ENCODE assay signal across 8 cellular contexts in the genomic region with DNA sequence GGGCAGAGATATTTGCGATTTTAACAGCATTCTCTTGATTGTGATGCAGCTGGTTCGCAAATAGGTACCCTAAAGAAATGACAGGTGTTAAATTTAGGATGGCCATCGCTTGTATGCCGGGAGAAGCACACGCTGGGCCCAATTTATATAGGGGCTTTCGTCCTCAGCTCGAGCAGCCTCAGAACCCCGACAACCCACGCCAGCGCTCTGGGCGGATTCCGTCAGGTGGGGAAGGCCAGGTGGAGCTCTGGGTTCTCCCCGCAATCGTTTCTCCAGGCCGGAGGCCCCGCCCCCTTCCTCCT. TPM values are rescaled to one million over a fixed set of nuclear protein-coding genes. Genes with fewer than 3 reads are reported as not detected.
DNase-seq lines count a peak whose midpoint lies in the region; ATAC-seq, FAIRE-seq and TF ChIP-seq lines count a peak whose summit lies in the region.

No MANE protein-coding gene starts in this region.

- intact Hi-C loops in K562 (cut with micrococcal nuclease), result no loop called here

- peaks cover 27% of the 10 kb centered on the region for H3K4me1 Mint-ChIP-seq in activated naive CD4-positive, alpha-beta T cell treated with anti-CD3 and anti-CD28 coated beads, Interleukin-2, amount 10 ng/mL, durations not matched to agents 7 days and 5 days
- H3K4me1 Mint-ChIP-seq in memory B cell, result peaks cover 15% of the 10 kb centered on the region
- peaks cover 14% of the 10 kb centered on the region for H3K4me1 Mint-ChIP-seq in type B pancreatic cell (ENCODE audit: unreplicated experiment)

- peak overlapping the region; percentile 97 for H3K4me3 ChIP-seq in K562

- H3K36me3 ChIP-seq in K562 (ENCODE audit: control insufficient read depth, insufficient read depth, low read length), result no peaks in the 10 kb centered on the region

- TF ChIP-seq EP300 in K562 (IDR thresholded peaks at IDR 0.05; ENCODE audit: low read length), result no peak

- no peak for TF ChIP-seq CTCF in K562 (IDR thresholded peaks at IDR 0.05 in 2 of 3, conservative IDR thresholded peaks at IDR 0.05 in 1 of 3; ENCODE audit: insufficient read depth in 2 of 3, low read depth in 1 of 3, low read length in 3 of 3)
- TF ChIP-seq CTCF in type B pancreatic cell (conservative IDR thresholded peaks at IDR 0.05), result no peak

- peak overlapping the region; percentile 100 for H3K27ac Mint-ChIP-seq in activated naive CD4-positive, alpha-beta T cell treated with anti-CD3 and anti-CD28 coated beads, Interleukin-2, amount 10 ng/mL, durations not matched to agents 7 days and 5 days
- H3K27ac Mint-ChIP-seq in memory B cell (peak overlapping the region; percentile 99), type B pancreatic cell (peak overlapping the region; percentile 94)

- no peaks in the 10 kb centered on the region for H4K20me1 ChIP-seq in K562 (replicated peaks; ENCODE audit: control insufficient read depth, insufficient read depth, low read length)

- peaks cover 38% of the 10 kb centered on the region for H3K79me2 ChIP-seq in K562 (ENCODE audit: control insufficient read depth, insufficient read depth, low read length)

- DNase-seq in activated naive CD4-positive, alpha-beta T cell treated with anti-CD3 and anti-CD28 coated beads, Interleukin-2, amount 10 ng/mL, durations not matched to agents 7 days and 5 days, result no peak
- no peak for DNase-seq in activated naive CD4-positive, alpha-beta T cell treated with anti-CD3 and anti-CD28 coated beads, Interleukin-2, amount 50 U/mL, for 16 hours
- DNase-seq in K562 (ENCODE audit: extremely low read depth in 1 of 4, low spot score in 3 of 4), result no peak
- DNase-seq in memory B cell (ENCODE audit: low spot score in 2 of 2), result no peak
- no peak for DNase-seq in type B pancreatic cell (ENCODE audit: extremely low spot score, unreplicated experiment)
- no peak for DNase-seq in COLO668 (lab: John Stamatoyannopoulos, UW; ENCODE audit: unreplicated experiment)
- no peak for DNase-seq in NK-92 (lab: John Stamatoyannopoulos, UW; ENCODE audit: unreplicated experiment)

- no peak for ATAC-seq in K562
- no peak for ATAC-seq in memory B cell (ENCODE audit: low read depth)
- no peak for ATAC-seq in HG03571 (IDR thresholded peaks at IDR 0.05; ENCODE audit: unreplicated experiment)

- peak overlapping the region; percentile 91 for H3K4me2 ChIP-seq in K562 (ENCODE audit: insufficient read depth, low read length)

- peaks cover 16% of the 10 kb centered on the region for H3K36me3 Mint-ChIP-seq in activated naive CD4-positive, alpha-beta T cell treated with anti-CD3 and anti-CD28 coated beads, Interleukin-2, amount 10 ng/mL, durations not matched to agents 7 days and 5 days
- H3K36me3 Mint-ChIP-seq in memory B cell, result peaks cover 22% of the 10 kb centered on the region
- H3K36me3 Mint-ChIP-seq in type B pancreatic cell, result peaks cover 8% of the 10 kb centered on the region

- peak; percentile 23 for FAIRE-seq in K562 (lab: Jason Lieb, UNC)

- peak overlapping the region; percentile 67 to 92; a peak in 3 of 4 replicates for H3K9ac ChIP-seq in K562 (ENCODE audit: insufficient read depth in 1 of 2, low read depth in 2 of 2, low read length in 2 of 2)

- peaks cover 4% of the 10 kb centered on the region for H3K27me3 Mint-ChIP-seq in activated naive CD4-positive, alpha-beta T cell treated with anti-CD3 and anti-CD28 coated beads, Interleukin-2, amount 10 ng/mL, durations not matched to agents 7 days and 5 days
- no peaks in the 10 kb centered on the region for H3K27me3 Mint-ChIP-seq in memory B cell
- no peaks in the 10 kb centered on the region for H3K27me3 Mint-ChIP-seq in type B pancreatic cell

- TF ChIP-seq POLR2A in K562 (conservative IDR thresholded peaks at IDR 0.05), result no peak

- peak overlapping the region; percentile 97 for H2AFZ ChIP-seq in K562 (ENCODE audit: low read depth, low read length)

- peaks cover 0 to 16% of the 10 kb centered on the region in 2 experiments; a peak in 3 of 5 replicates for H3K4me1 ChIP-seq in K562 (replicated peaks in 1 of 2; ENCODE audit: control insufficient read depth in 2 of 2, insufficient read depth in 2 of 2, low read length in 2 of 2)

- no TSS peak for BruUV-seq in K562 (replicated peaks; lab: Mats Ljungman, UMichigan)

- CTCF ChIA-PET in activated naive CD4-positive, alpha-beta T cell treated with anti-CD3 and anti-CD28 coated beads, Interleukin-2, amount 10 ng/mL, durations not matched to agents 7 days and 5 days (lab: Charles Lee), result interaction anchor here (1.4 kb wide), 1 partner anchor 36 kb away, joined by 3 read pairs; no protein-coding TSS in a partner anchor
- CTCF ChIA-PET in K562 (lab: Yijun Ruan, JAX; ENCODE audit: low intra/inter-chr PET ratio), result no interaction called here

- H3K9me3 Mint-ChIP-seq in activated naive CD4-positive, alpha-beta T cell treated with anti-CD3 and anti-CD28 coated beads, Interleukin-2, amount 10 ng/mL, durations not matched to agents 7 days and 5 days, result peaks cover 10% of the 10 kb centered on the region
- H3K9me3 Mint-ChIP-seq in memory B cell (peaks cover 12% of the 10 kb centered on the region), type B pancreatic cell (peaks cover 14% of the 10 kb centered on the region)

- peak overlapping the region; percentile 85 for H3K4me3 Mint-ChIP-seq in activated naive CD4-positive, alpha-beta T cell treated with anti-CD3 and anti-CD28 coated beads, Interleukin-2, amount 10 ng/mL, durations not matched to agents 7 days and 5 days
- peak overlapping the region; percentile 93 for H3K4me3 Mint-ChIP-seq in memory B cell
- peak overlapping the region; percentile 90 for H3K4me3 Mint-ChIP-seq in type B pancreatic cell

- TF ChIP-seq RAD21 in K562 (CRISPR knock-in tag; conservative IDR thresholded peaks at IDR 0.05 in 1 of 2, IDR thresholded peaks at IDR 0.05 in 1 of 2), result no peak

- peak overlapping the region; percentile 19; the same call in 1 of the 3 replicates for H3K27ac ChIP-seq in K562 (ENCODE audit: extremely low read depth, low read depth, low read length)

- H3K27me3 ChIP-seq in K562 (ENCODE audit: control insufficient read depth in 2 of 2, insufficient read depth in 2 of 2, low read length in 2 of 2), result no peaks in the 10 kb centered on the region

- H3K9me3 ChIP-seq in K562 (replicated peaks; ENCODE audit: control insufficient read depth, insufficient read depth, low read depth, low read length), result no peaks in the 10 kb centered on the region

- H3K9me1 ChIP-seq in K562 (ENCODE audit: control insufficient read depth, insufficient read depth, low read length), result no peaks in the 10 kb centered on the region

- WGBS in K562 (ENCODE audit: insufficient coverage, low coverage, missing lambda C conversion rate), result 3% methylated on average over 12 of the region's 16 CpGs

- in situ Hi-C loops in K562 (cut with MboI), result no loop called here

- POLR2A ChIA-PET in K562 (lab: Yijun Ruan, JAX), result interaction anchor here (0.6 to 2.3 kb wide), 5 partner anchors 8 to 149 kb away, joined by 3 to 14 read pairs (median 5); no protein-coding TSS in a partner anchor

TF ChIP-seq in K562, 482 proteins besides CTCF, POLR2A, EP300 and RAD21:
- no peak for TF ChIP-seq ZNF121 (CRISPR knock-in tag; conservative IDR thresholded peaks at IDR 0.05)
- TF ChIP-seq TEAD1 (CRISPR knock-in tag; IDR thresholded peaks at IDR 0.05), result 0 out of 4 replicates have a peak, but pooled peaks of 1 of the 2 experiments have one; percentile 5

RNA-seq across cellular contexts. Expression of gene PSEN1, which starts 0.3 kb away (rescaled TPM):
- total RNA-seq in K562 (2011; cell fraction: chromatin; rRNA removed; ENCODE audit: low replicate concordance), result 48.7 and 55.9 TPM in 2 replicates
- 20.5 and 23.4 TPM in 2 replicates for total RNA-seq in K562 (2011; cell fraction: nucleolus; rRNA removed)
- 33.9 and 51.6 TPM in 2 replicates for total RNA-seq in K562 (2011; cell fraction: nucleoplasm; rRNA removed)
- total RNA-seq in K562 (2014; rRNA removed) (15.0 and 15.3 TPM in 2 replicates), K562 (2014; rRNA removed; fragmentation: Illumina TruSeq; extraction: Trizol) (14.3 and 16.2 TPM in 2 replicates), K562 (2015; rRNA removed; fragmentation: Illumina TruSeq; extraction: Trizol) (14.6 and 14.8 TPM in 2 replicates), K562 (2021) (18.7 and 22.2 TPM in 2 replicates), type B pancreatic cell (ENCODE audit: low replicate concordance) (58.9 and 76.4 TPM in 2 replicates)
- polyA plus RNA-seq in K562 (2011; rRNA removed) (9.9 and 10.8 TPM in 2 replicates), K562 (2014; fragmentation: Illumina TruSeq; extraction: Trizol) (20.1 and 25.2 TPM in 2 replicates), K562 (2014; fragmentation: Nextera tagmentation; extraction: Ambion mirVana) (10 to 100 TPM in 1 of 2 experiments, 1 to 10 TPM in 1; 6.5 to 13.7 TPM), K562 (2014; rRNA removed) (12.7 and 13.9 TPM in 2 replicates)
- 7.7 and 12.8 TPM in 2 replicates for polyA plus RNA-seq in K562 (2011; cell fraction: cytosol; rRNA removed)
- 9.9 and 10.5 TPM in 2 replicates for polyA plus RNA-seq in K562 (2011; cell fraction: nucleus; rRNA removed)
- 16.5 and 23.1 TPM in 2 replicates for polyA plus RNA-seq in K562 (2012)
- 32.1 and 45.4 TPM in 2 replicates for polyA minus RNA-seq in K562 (2011; rRNA and poly(A)+ RNA removed)
- polyA minus RNA-seq in K562 (2011; cell fraction: cytosol; rRNA and poly(A)+ RNA removed), result 10.2 and 15.7 TPM in 2 replicates
- polyA minus RNA-seq in K562 (2011; cell fraction: nucleus; rRNA and poly(A)+ RNA removed), result 7.9 and 15.7 TPM in 2 replicates
